Comparison of ENCODE assay signal across 1 cellular context in the genomic region with DNA sequence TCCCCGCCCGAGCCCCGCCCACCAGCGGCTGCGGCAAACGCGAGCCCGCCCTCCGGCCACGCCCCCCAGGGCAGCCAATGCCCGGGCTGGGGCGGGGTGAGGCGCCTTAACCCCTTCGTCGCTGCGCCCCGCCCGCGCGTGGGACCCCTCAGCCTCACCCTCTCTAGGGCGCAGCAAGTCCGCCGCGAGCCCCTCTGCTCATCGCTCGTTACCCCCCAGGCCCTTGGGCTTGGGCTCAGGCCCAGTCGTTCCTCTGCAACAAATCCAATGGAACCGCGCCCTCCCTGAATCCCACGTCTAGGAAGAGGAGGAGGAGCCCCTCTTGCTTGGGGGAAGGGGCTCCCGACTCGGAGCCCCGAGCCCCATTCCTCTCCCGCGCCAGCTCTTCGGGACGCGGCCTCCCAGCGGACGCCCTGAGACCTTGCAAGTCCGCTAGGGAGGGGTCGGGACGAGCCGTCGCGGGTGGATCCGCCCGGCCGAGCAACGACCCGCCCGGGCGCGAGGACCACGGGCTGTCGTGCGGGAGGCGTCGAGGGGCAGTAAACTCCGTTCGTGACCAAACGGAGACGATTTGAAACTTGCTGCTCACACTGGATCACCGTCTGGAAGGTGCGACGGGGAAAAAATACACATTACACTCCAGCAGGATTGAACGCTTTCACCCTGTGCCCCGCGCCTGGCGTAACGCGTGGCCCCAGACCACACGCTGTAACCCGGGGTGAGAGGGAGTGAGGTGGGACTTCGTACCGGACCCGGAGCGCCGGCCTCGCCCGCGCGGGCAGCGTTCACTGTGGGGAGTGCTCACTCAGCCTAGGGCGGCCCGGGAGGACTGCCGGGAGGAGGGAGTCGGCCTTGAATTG.
TF ChIP-seq lines count a peak whose summit lies in the region.

No MANE protein-coding gene starts in this region.

TF ChIP-seq in HCT116, 20 proteins besides CTCF, POLR2A, EP300 and RAD21:
- TF ChIP-seq, protein P1, sequence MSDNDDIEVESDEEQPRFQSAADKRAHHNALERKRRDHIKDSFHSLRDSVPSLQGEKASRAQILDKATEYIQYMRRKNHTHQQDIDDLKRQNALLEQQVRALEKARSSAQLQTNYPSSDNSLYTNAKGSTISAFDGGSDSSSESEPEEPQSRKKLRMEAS (IDR thresholded peaks at IDR 0.05): peak; percentile 27
- TF ChIP-seq ZNF274 (IDR thresholded peaks at IDR 0.05; ENCODE audit: low read depth, low read length) (no peak), SP1 (IDR thresholded peaks at IDR 0.05; ENCODE audit: low read depth) (peak; percentile 57), ZFX (IDR thresholded peaks at IDR 0.05) (peak; percentile 67), EGR1 (IDR thresholded peaks at IDR 0.05; ENCODE audit: low read depth) (peak; percentile 46; the same call in 1 of the 2 replicates)
